18 cellular contexts compared by ENCODE assay signal in the genomic region with DNA sequence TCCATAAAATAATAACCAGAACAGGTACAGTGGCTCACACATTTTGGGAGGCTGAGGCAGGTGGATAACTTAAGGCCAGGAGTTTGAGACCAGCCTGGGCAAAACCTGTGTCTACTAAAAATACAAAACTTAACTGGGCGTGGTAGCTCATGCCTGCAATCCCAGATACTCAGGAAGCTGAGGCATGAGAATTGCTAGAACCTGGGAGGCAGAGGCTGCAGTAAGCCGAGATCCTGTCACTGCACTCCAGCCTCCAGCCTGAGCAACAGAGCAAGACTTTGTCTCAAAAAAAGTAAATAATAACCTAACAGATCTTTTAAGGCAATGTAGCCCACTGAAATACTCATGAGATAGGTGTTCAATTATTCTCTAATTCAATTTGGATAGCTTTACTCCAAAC.
"Had no signal": no experiment of that assay in that cellular context is flagged by ENCODE, and none has a peak within 500 bp of the region (broad histone marks: within the 10 kb centered on the region; RNA-seq: fewer than 3 reads in every experiment).

No MANE protein-coding gene starts in this region.

- H3K36me3 ChIP-seq: neutrophil, right lobe of liver, tibial artery, upper lobe of right lung, vagina had no signal

- H3K4me3 ChIP-seq: mucosa of descending colon, psoas muscle, right lobe of liver, tibial artery, upper lobe of right lung, vagina had no signal

- ATAC-seq: foreskin keratinocyte; left cardiac atrium; mucosa of descending colon; naive thymus-derived CD8-positive, alpha-beta T cell; right lobe of liver; stimulated activated effector memory CD8-positive, alpha-beta T cell treated with anti-CD3 and anti-CD28 coated beads, Interleukin-12 subunit alpha, Interleukin-12 subunit beta, amount 100 ng/mL, for 72 hours; stimulated activated naive CD8-positive, alpha-beta T cell treated with anti-CD3 and anti-CD28 coated beads, Interleukin-15, Interleukin-2, amounts not matched to agents 100 U/mL and 50 U/mL, for 24 hours had no signal

- H3K27ac Mint-ChIP-seq: dendritic cell treated with granulocyte-macrophage colony-stimulating factor and Interleukin-4, amounts not matched to agents 40 ng/mL and 50 ng/mL, for 4 days; stimulated activated effector memory CD8-positive, alpha-beta T cell treated with anti-CD3 and anti-CD28 coated beads, Interleukin-12 subunit alpha, Interleukin-12 subunit beta, amount 100 ng/mL, for 72 hours had no signal

- H3K27me3 Mint-ChIP-seq: dendritic cell treated with granulocyte-macrophage colony-stimulating factor and Interleukin-4, amounts not matched to agents 40 ng/mL and 50 ng/mL, for 4 days; naive thymus-derived CD8-positive, alpha-beta T cell had no signal

- H3K27me3 ChIP-seq: foreskin keratinocyte, neutrophil, right lobe of liver, tibial artery, upper lobe of right lung, vagina had no signal

- FAIRE-seq: kidney had no signal

- DNase-seq: erythroblast; foreskin keratinocyte; kidney; left cardiac atrium; mucosa of descending colon; naive thymus-derived CD8-positive, alpha-beta T cell; psoas muscle; retina; right lobe of liver; stimulated activated CD4-positive, alpha-beta T cell treated with anti-CD3 and anti-CD28 coated beads, Interleukin-4, amount 100 ng/mL, for 1 hour; stimulated activated CD8-positive, alpha-beta memory T cell treated with anti-CD3 and anti-CD28 coated beads, Interleukin-4, amount 100 ng/mL, for 48 hours; stimulated activated naive CD8-positive, alpha-beta T cell treated with anti-CD3 and anti-CD28 coated beads, Interleukin-15, Interleukin-2, amounts not matched to agents 100 U/mL and 50 U/mL, for 24 hours; tibial artery; upper lobe of right lung had no signal

- H3K9me3 ChIP-seq: mucosa of descending colon, neutrophil, right lobe of liver, tibial artery, upper lobe of right lung, vagina had no signal

- H3K27ac ChIP-seq: foreskin keratinocyte, neutrophil, psoas muscle, right lobe of liver, tibial artery, upper lobe of right lung, vagina had no signal

- H3K36me3 Mint-ChIP-seq: stimulated activated effector memory CD8-positive, alpha-beta T cell treated with anti-CD3 and anti-CD28 coated beads, Interleukin-12 subunit alpha, Interleukin-12 subunit beta, amount 100 ng/mL, for 72 hours had no signal

- H3K4me3 Mint-ChIP-seq: dendritic cell treated with granulocyte-macrophage colony-stimulating factor and Interleukin-4, amounts not matched to agents 40 ng/mL and 50 ng/mL, for 4 days; naive thymus-derived CD8-positive, alpha-beta T cell; stimulated activated effector memory CD8-positive, alpha-beta T cell treated with anti-CD3 and anti-CD28 coated beads, Interleukin-12 subunit alpha, Interleukin-12 subunit beta, amount 100 ng/mL, for 72 hours had no signal
